ENCODE assay signal across 8 cellular contexts in genomic region chr2:237694423-237695194, GRCh38.
DNase-seq lines count a peak whose midpoint lies in the region; ATAC-seq, FAIRE-seq and TF ChIP-seq lines count a peak whose summit lies in the region.

No MANE protein-coding gene starts in this region.

- dilution Hi-C loops in keratinocyte (cut with MboI; ENCODE audit: extremely low pct_ligation_motif_present, low sequenced_read_pairs) = no loop called here

- peak; percentile 31 for DNase-seq in activated T-cell treated with anti-CD3 and anti-CD28 coated beads, Interleukin-2, amount 50 U/mL, for 1 hour
- DNase-seq in activated T-cell treated with anti-CD3 and anti-CD28 coated beads for 4 hours (no peak), keratinocyte (ENCODE audit: low read depth, low spot score) (no peak), type B pancreatic cell (ENCODE audit: extremely low spot score, unreplicated experiment) (no peak), iPS-NIHi11 (ENCODE audit: low spot score) (no peak), superior temporal gyrus (ENCODE audit: extremely low spot score) (no peak)
- peak; percentile 60 for DNase-seq in activated CD8-positive, alpha-beta T cell treated with anti-CD3 and anti-CD28 coated beads for 36 hours

- peaks cover 30% of the 10 kb centered on the region for H3K36me3 Mint-ChIP-seq in activated CD8-positive, alpha-beta T cell treated with anti-CD3 and anti-CD28 coated beads for 36 hours (ENCODE audit: low read depth)
- H3K36me3 Mint-ChIP-seq in type B pancreatic cell = no peaks in the 10 kb centered on the region

- peaks cover 7% of the 10 kb centered on the region for H3K9me1 ChIP-seq in keratinocyte (ENCODE audit: control insufficient read depth, extremely low read depth, insufficient read depth, low read length)

- no peaks in the 10 kb centered on the region for H3K27me3 Mint-ChIP-seq in activated CD8-positive, alpha-beta T cell treated with anti-CD3 and anti-CD28 coated beads for 36 hours
- peaks cover 17% of the 10 kb centered on the region for H3K27me3 Mint-ChIP-seq in type B pancreatic cell

- CTCF ChIA-PET in activated CD8-positive, alpha-beta T cell treated with anti-CD3 and anti-CD28 coated beads for 36 hours (lab: Charles Lee) = interaction anchor here (2.1 to 9.8 kb wide), 5 partner anchors 8 to 113 kb away, joined by 5 to 142 read pairs (median 14); no protein-coding TSS in a partner anchor

- no peaks in the 10 kb centered on the region for H3K27me3 ChIP-seq in keratinocyte (ENCODE audit: control insufficient read depth, extremely low read depth, insufficient read depth, low read length)

- intact Hi-C loops in activated CD8-positive, alpha-beta T cell treated with anti-CD3 and anti-CD28 coated beads for 36 hours (cut with micrococcal nuclease) = loop anchor here (2.0 to 10.0 kb wide), 2 partner anchors 22 to 260 kb away; no protein-coding TSS in a partner anchor

- H3K36me3 ChIP-seq in keratinocyte (ENCODE audit: control insufficient read depth in 2 of 2, extremely low read depth in 1 of 2, insufficient read depth in 2 of 2, low read length in 2 of 2) = peaks cover 2 to 19% of the 10 kb centered on the region in 2 experiments

- peak overlapping the region; percentile 76 to 95 (median 90) for H3K4me3 ChIP-seq in keratinocyte (ENCODE audit: control insufficient read depth in 2 of 3, extremely low read depth in 1 of 3, insufficient read depth in 2 of 3, low read depth in 1 of 3, low read length in 3 of 3)

- H3K4me1 ChIP-seq in keratinocyte (ENCODE audit: control insufficient read depth, extremely low read depth, insufficient read depth, low read length) = peaks cover 52% of the 10 kb centered on the region

- no peak for FAIRE-seq in keratinocyte (lab: Jason Lieb, UNC)

- peaks cover 34% of the 10 kb centered on the region for H4K20me1 ChIP-seq in keratinocyte (ENCODE audit: control insufficient read depth, extremely low read depth, insufficient read depth, low read length)

- peaks cover 63% of the 10 kb centered on the region for H3K79me2 ChIP-seq in keratinocyte (ENCODE audit: control insufficient read depth, insufficient read depth, low read length)

- POLR2A ChIA-PET in activated CD8-positive, alpha-beta T cell treated with anti-CD3 and anti-CD28 coated beads for 36 hours (lab: Charles Lee) = interaction anchor here (0.6 to 9.6 kb wide), 7 partner anchors 10 to 264 kb away, joined by 3 to 154 read pairs (median 4); no protein-coding TSS in a partner anchor

- no peaks in the 10 kb centered on the region for H3K9me3 Mint-ChIP-seq in activated CD8-positive, alpha-beta T cell treated with anti-CD3 and anti-CD28 coated beads for 36 hours
- no peaks in the 10 kb centered on the region for H3K9me3 Mint-ChIP-seq in type B pancreatic cell

- H3K27ac ChIP-seq in keratinocyte (ENCODE audit: control insufficient read depth, insufficient read depth, low read length) = peak overlapping the region; percentile 100

- no peaks in the 10 kb centered on the region for H3K9me3 ChIP-seq in keratinocyte (ENCODE audit: control insufficient read depth, low read depth, low read length)

- no peak overlapping the region for H2AFZ ChIP-seq in keratinocyte (ENCODE audit: control insufficient read depth, low read length)

- peak overlapping the region; percentile 93 for H3K27ac Mint-ChIP-seq in activated CD8-positive, alpha-beta T cell treated with anti-CD3 and anti-CD28 coated beads for 36 hours
- H3K27ac Mint-ChIP-seq in type B pancreatic cell = peak overlapping the region; percentile 99

- no peak for TF ChIP-seq CTCF in activated CD8-positive, alpha-beta T cell treated with anti-CD3 and anti-CD28 coated beads for 36 hours (IDR thresholded peaks at IDR 0.05)
- TF ChIP-seq CTCF in keratinocyte (optimal IDR thresholded peaks at IDR 0.05 in 1 of 3, IDR thresholded peaks at IDR 0.05 in 1 of 3, conservative IDR thresholded peaks at IDR 0.05 in 1 of 3; ENCODE audit: extremely low read depth in 1 of 3, insufficient read depth in 2 of 3, low read length in 3 of 3) = peak in 2 of 3 experiments; percentile 9 to 45
- TF ChIP-seq CTCF in type B pancreatic cell (conservative IDR thresholded peaks at IDR 0.05) = no peak

- peak overlapping the region; percentile 98 for H3K4me3 Mint-ChIP-seq in activated CD8-positive, alpha-beta T cell treated with anti-CD3 and anti-CD28 coated beads for 36 hours
- peak overlapping the region; percentile 89 for H3K4me3 Mint-ChIP-seq in type B pancreatic cell

- peak overlapping the region; percentile 90 for H3K4me2 ChIP-seq in keratinocyte (ENCODE audit: control insufficient read depth, extremely low read depth, insufficient read depth, low read depth, low read length)

- peak; percentile 3 for ATAC-seq in activated CD8-positive, alpha-beta T cell treated with anti-CD3 and anti-CD28 coated beads for 36 hours
- ATAC-seq in HG02588 (IDR thresholded peaks at IDR 0.05; ENCODE audit: unreplicated experiment) = no peak

- peak overlapping the region; percentile 100 for H3K9ac ChIP-seq in keratinocyte (ENCODE audit: control insufficient read depth, extremely low read depth, insufficient read depth, low read length)

- peaks cover 53% of the 10 kb centered on the region for H3K4me1 Mint-ChIP-seq in activated CD8-positive, alpha-beta T cell treated with anti-CD3 and anti-CD28 coated beads for 36 hours (ENCODE audit: low read depth)
- peaks cover 56% of the 10 kb centered on the region for H3K4me1 Mint-ChIP-seq in type B pancreatic cell (ENCODE audit: unreplicated experiment)

Comparison
In these comparisons a context has a peak if more than half of its experiments do, and no peak if none do; other contexts are left out.
1. DNase-seq: peak in activated T-cell treated with anti-CD3 and anti-CD28 coated beads, Interleukin-2, amount 50 U/mL, for 1 hour (single experiment) and activated CD8-positive, alpha-beta T cell treated with anti-CD3 and anti-CD28 coated beads for 36 hours (single experiment); none in activated T-cell treated with anti-CD3 and anti-CD28 coated beads for 4 hours (single experiment), keratinocyte (single experiment), type B pancreatic cell (single experiment), iPS-NIHi11 (single experiment) and superior temporal gyrus (single experiment).
2. CTCF ChIP-seq: peak in keratinocyte (2 of 3); none in activated CD8-positive, alpha-beta T cell treated with anti-CD3 and anti-CD28 coated beads for 36 hours (single experiment) and type B pancreatic cell (single experiment).